In the genomic region with DNA sequence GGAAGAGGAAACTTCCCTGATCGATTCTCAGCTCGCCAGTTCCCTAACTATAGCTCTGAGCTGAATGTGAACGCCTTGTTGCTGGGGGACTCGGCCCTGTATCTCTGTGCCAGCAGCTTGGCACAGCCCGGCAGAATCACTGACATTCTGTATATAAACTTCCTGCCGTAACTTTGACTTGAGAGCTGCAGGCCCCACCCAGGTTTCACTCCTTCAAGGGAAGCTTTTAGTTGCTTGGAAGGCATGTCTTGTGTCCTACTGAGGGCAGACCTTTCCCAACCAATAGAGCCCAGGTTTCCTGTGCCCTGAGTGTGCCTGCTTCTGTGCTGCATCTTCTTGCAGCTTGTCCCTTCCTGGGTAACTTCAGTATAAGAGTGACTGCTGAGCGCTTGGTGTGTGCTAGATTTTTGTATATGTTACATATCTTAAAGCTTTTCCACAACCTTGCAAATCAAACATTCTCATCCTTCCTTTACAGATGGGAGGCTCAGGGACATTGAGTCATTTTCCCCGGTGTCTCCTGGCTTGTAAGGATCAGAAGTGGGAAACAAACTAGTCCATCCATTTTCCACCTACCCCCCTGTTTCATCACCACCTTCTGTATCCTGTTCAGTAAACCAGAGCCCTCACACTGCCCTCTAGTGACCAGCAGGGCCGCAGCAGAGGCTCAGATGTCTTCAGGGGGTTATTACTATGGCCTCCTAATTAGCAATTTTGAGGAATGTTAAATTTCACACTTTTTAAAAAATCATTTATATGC, we compare ENCODE assay signal across 9 cellular contexts.
A peak's percentile ranks its signal among the peaks of the same experiment; 100 is the strongest.
DNase-seq lines count a peak whose midpoint lies in the region; ATAC-seq and TF ChIP-seq lines count a peak whose summit lies in the region.
"Had no signal": no experiment of that assay in that cellular context is flagged by ENCODE, and none has a peak within 500 bp of the region (broad histone marks: within the 10 kb centered on the region; RNA-seq: fewer than 3 reads in every experiment).

No MANE protein-coding gene starts in this region.

- H3K27ac Mint-ChIP-seq in activated naive CD8-positive, alpha-beta T cell treated with anti-CD3 and anti-CD28 coated beads, Interleukin-2, amount 10 ng/mL, durations not matched to agents 7 days and 5 days, result peak overlapping the region; percentile 86
- H3K27ac Mint-ChIP-seq: IgD-negative memory B cell had no signal

- peak; percentile 69 for TF ChIP-seq CTCF in BE2C (IDR thresholded peaks at IDR 0.05; ENCODE audit: low read depth, low read length)

- H3K4me3 ChIP-seq in BE2C (ENCODE audit: low read depth, low read length), result no peak overlapping the region

- H3K4me1 ChIP-seq in BE2C, result no peaks in the 10 kb centered on the region

- H3K36me3 Mint-ChIP-seq in activated naive CD8-positive, alpha-beta T cell treated with anti-CD3 and anti-CD28 coated beads, Interleukin-2, amount 10 ng/mL, durations not matched to agents 7 days and 5 days, result no peaks in the 10 kb centered on the region

- H3K4me3 Mint-ChIP-seq in activated naive CD8-positive, alpha-beta T cell treated with anti-CD3 and anti-CD28 coated beads, Interleukin-2, amount 10 ng/mL, durations not matched to agents 7 days and 5 days, result peak overlapping the region; percentile 70

- no peaks in the 10 kb centered on the region for H3K9me3 ChIP-seq in BE2C

- ATAC-seq in GM18519 (IDR thresholded peaks at IDR 0.05; ENCODE audit: low FRiP score, unreplicated experiment) (peak; percentile 43), HG03139 (IDR thresholded peaks at IDR 0.05; ENCODE audit: unreplicated experiment) (peak; percentile 47), SK-N-SH treated with all-trans-retinoic acid at 6 μM for 48 hours (peak; percentile 89)
- peak; percentile 80 for ATAC-seq in activated naive CD8-positive, alpha-beta T cell treated with anti-CD3 and anti-CD28 coated beads, Interleukin-2, amount 10 ng/mL, durations not matched to agents 7 days and 5 days (ENCODE audit: low read depth)

- H3K9me3 Mint-ChIP-seq in activated naive CD8-positive, alpha-beta T cell treated with anti-CD3 and anti-CD28 coated beads, Interleukin-2, amount 10 ng/mL, durations not matched to agents 7 days and 5 days, result no peaks in the 10 kb centered on the region
- H3K9me3 Mint-ChIP-seq: IgD-negative memory B cell had no signal

- DNase-seq in BE2C (peak; percentile 34), hypothalamus (lab: John Stamatoyannopoulos, UW) (peak in 30 of 51 donors; percentile 3 to 70 (median 30)), NCI-H510A treated with DMSO at 0.1 percent for 48 hours (lab: John Stamatoyannopoulos, UW) (no peak)
- peak; percentile 58 for DNase-seq in activated naive CD8-positive, alpha-beta T cell treated with anti-CD3 and anti-CD28 coated beads, Interleukin-2, amount 10 ng/mL, durations not matched to agents 7 days and 5 days
- peak; percentile 70 for DNase-seq in stimulated activated CD4-positive, alpha-beta T cell treated with anti-CD3 and anti-CD28 coated beads, Interleukin-4, amount 100 ng/mL, for 24 hours

- H3K27me3 Mint-ChIP-seq in activated naive CD8-positive, alpha-beta T cell treated with anti-CD3 and anti-CD28 coated beads, Interleukin-2, amount 10 ng/mL, durations not matched to agents 7 days and 5 days, result no peaks in the 10 kb centered on the region

- H3K36me3 ChIP-seq in BE2C, result no peaks in the 10 kb centered on the region

- POLR2A ChIA-PET in activated naive CD8-positive, alpha-beta T cell treated with anti-CD3 and anti-CD28 coated beads, Interleukin-2, amount 10 ng/mL, durations not matched to agents 7 days and 5 days (lab: Charles Lee), result interaction anchor here (1.2 to 1.4 kb wide), 2 partner anchors 17 to 19 kb away, joined by 3 to 4 read pairs; no protein-coding TSS in a partner anchor

- peaks cover 24% of the 10 kb centered on the region for H3K4me1 Mint-ChIP-seq in activated naive CD8-positive, alpha-beta T cell treated with anti-CD3 and anti-CD28 coated beads, Interleukin-2, amount 10 ng/mL, durations not matched to agents 7 days and 5 days

- H3K27me3 ChIP-seq in BE2C, result no peaks in the 10 kb centered on the region

TF ChIP-seq in SK-N-SH treated with all-trans-retinoic acid at 6 μM for 48 hours, 23 proteins besides CTCF, POLR2A, EP300 and RAD21:
- no peak for TF ChIP-seq POU6F1 (CRISPR knock-in tag; IDR thresholded peaks at IDR 0.05; ENCODE audit: borderline replicate concordance, low read depth)
- no peak for TF ChIP-seq ZNF70 (CRISPR knock-in tag; IDR thresholded peaks at IDR 0.05)
- TF ChIP-seq ZNF8 (CRISPR knock-in tag; IDR thresholded peaks at IDR 0.05), result no peak
